Comparison of ENCODE assay signal across 12 cellular contexts in the genomic region with DNA sequence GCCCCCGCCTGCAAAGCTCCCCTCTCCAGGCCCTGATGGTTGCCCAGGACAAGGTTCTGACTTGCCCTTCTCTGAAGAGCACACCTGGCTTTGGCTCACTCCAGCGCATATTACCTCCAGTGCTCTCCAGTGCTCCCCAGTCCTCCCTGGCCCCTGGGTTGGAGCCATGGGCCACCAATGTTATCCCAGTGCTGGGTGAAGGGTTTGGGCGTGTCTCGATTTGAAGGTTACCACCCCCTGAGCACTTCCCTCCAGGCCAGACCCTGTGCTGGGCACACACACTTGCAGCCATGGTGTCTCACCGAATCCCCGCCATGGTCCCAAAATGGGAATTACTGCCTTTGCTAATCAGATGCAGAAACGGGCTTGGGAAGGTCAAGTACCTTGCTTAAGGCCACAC. TPM values are rescaled to one million over a fixed set of nuclear protein-coding genes. Genes with fewer than 3 reads are reported as not detected.
"Had no signal": no experiment of that assay in that cellular context is flagged by ENCODE, and none has a peak within 500 bp of the region (broad histone marks: within the 10 kb centered on the region; RNA-seq: fewer than 3 reads in every experiment).

No MANE protein-coding gene starts in this region.

- H3K36me3 ChIP-seq: breast epithelium had no signal

- H3K27me3 ChIP-seq: breast epithelium had no signal

- H3K4me3 ChIP-seq: breast epithelium, mucosa of descending colon had no signal

- H3K4me1 ChIP-seq: breast epithelium had no signal

- H3K9me3 ChIP-seq: breast epithelium, mucosa of descending colon had no signal

- DNase-seq: activated gamma-delta T cell; stimulated activated CD4-positive, alpha-beta T cell treated with anti-CD3 and anti-CD28 coated beads, Interleukin-12 subunit alpha, Interleukin-12 subunit beta, amount 100 ng/mL, for 4 hours had no signal

RNA-seq across cellular contexts. Expression of gene CFAP73, which starts 47.1 kb away (rescaled TPM):
- total RNA-seq: activated CD4-positive, alpha-beta T cell treated with anti-CD3 and anti-CD28 coated beads, Interleukin-2, amount 10 ng/mL, durations not matched to agents 24 days and 14 days; chondrocyte; dermis microvascular lymphatic vessel endothelial cell; endodermal cell; glomerular endothelial cell; lung microvascular endothelial cell; progenitor cell of endocrine pancreas; ureter had no signal
